ENCODE assay signal across 14 cellular contexts in the genomic region with DNA sequence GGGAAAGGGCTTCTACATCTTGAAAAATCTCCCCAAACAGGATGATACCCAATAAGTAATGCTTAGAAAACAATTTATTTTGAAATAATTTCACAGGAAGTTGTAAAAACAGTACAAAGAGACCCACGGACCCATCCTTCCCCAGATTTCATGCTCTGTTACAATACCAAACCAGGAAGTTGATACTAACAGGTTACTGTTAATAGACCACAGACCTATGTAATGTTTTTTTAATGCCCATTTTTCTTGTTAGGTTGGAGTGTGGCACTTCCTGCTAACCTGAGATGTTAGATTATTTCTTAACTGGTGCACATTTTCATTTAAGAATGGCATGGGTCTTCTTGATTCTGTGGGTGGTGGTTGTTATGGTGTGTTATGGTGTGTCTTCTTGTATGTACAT. TPM values are rescaled to one million over a fixed set of nuclear protein-coding genes. Genes with fewer than 3 reads are reported as not detected.
DNase-seq lines count a peak whose midpoint lies in the region; ATAC-seq and TF ChIP-seq lines count a peak whose summit lies in the region.
"Had no signal": no experiment of that assay in that cellular context is flagged by ENCODE, and none has a peak within 500 bp of the region (broad histone marks: within the 10 kb centered on the region; RNA-seq: fewer than 3 reads in every experiment).

No MANE protein-coding gene starts in this region.

- WGBS in urinary bladder = 59% methylated on average over 1 of the region's 1 CpG

- no peaks in the 10 kb centered on the region; the same call in 1 of the 2 replicates for H3K27me3 Mint-ChIP-seq in WTC11 (ENCODE audit: low read depth)

- H3K9me2 ChIP-seq in OCI-LY1 (ENCODE audit: low read depth, low read length) = no peaks in the 10 kb centered on the region

- TF ChIP-seq CTCF in OCI-LY1 (IDR thresholded peaks at IDR 0.05; ENCODE audit: low read length) = no peak
- no peak for TF ChIP-seq CTCF in WTC11 (IDR thresholded peaks at IDR 0.05)

- H3K4me3 Mint-ChIP-seq in WTC11 = no peak overlapping the region
- H3K4me3 Mint-ChIP-seq: CD14-positive monocyte, neural crest cell had no signal

- H3K4me2 ChIP-seq in OCI-LY1 (ENCODE audit: low read length) = peak overlapping the region; percentile 16; the same call in 1 of the 2 replicates

- H3K9ac ChIP-seq in OCI-LY1 (ENCODE audit: low read length) = no peak overlapping the region; the same call in 1 of the 2 replicates

- ATAC-seq in WTC11 (no peak), GM18520 (IDR thresholded peaks at IDR 0.05; ENCODE audit: unreplicated experiment) (no peak)

- peaks cover 16% of the 10 kb centered on the region for H3K9me3 ChIP-seq in OCI-LY1 (ENCODE audit: low read length)
- H3K9me3 ChIP-seq: SJSA1, testis had no signal

- no peak overlapping the region for H2AFZ ChIP-seq in OCI-LY1 (ENCODE audit: low read length)

- no peaks in the 10 kb centered on the region for H4K20me1 ChIP-seq in OCI-LY1 (ENCODE audit: insufficient read depth, low read length)

- POLR2A ChIA-PET in WTC11 (lab: Charles Lee) = no interaction called here

- H3K36me3 Mint-ChIP-seq in WTC11 = peaks cover 29% of the 10 kb centered on the region

- H3K4me1 Mint-ChIP-seq in WTC11 = peaks cover 9% of the 10 kb centered on the region
- H3K4me1 Mint-ChIP-seq: neural crest cell had no signal

- H3K27ac ChIP-seq in OCI-LY1 (ENCODE audit: low read depth, low read length, poor library complexity, severe bottlenecking) (peak overlapping the region; percentile 82), epithelial cell of prostate (peak overlapping the region; percentile 26), urinary bladder (ENCODE audit: low read depth) (peak overlapping the region; percentile 6)
- H3K27ac ChIP-seq: testis had no signal

- peaks cover 40% of the 10 kb centered on the region for H3K4me1 ChIP-seq in OCI-LY1 (ENCODE audit: insufficient read depth, low read length, severe bottlenecking)
- H3K4me1 ChIP-seq in urinary bladder (ENCODE audit: insufficient read depth) = peaks cover 3% of the 10 kb centered on the region
- H3K4me1 ChIP-seq: testis had no signal

- peak; percentile 1 for DNase-seq in stimulated activated CD4-positive, alpha-beta T cell treated with anti-CD3 and anti-CD28 coated beads, Interleukin-4, amount 100 ng/mL, for 24 hours
- DNase-seq in stimulated activated CD4-positive, alpha-beta T cell treated with anti-CD3 and anti-CD28 coated beads, Interleukin-2, amount 100 ng/mL, for 24 hours = no peak
- DNase-seq in epithelial cell of prostate (ENCODE audit: low read depth, low spot score) (no peak), WTC11 (ENCODE audit: low spot score) (no peak), HCEC 1CT (no peak)
- DNase-seq: NCI-H2107; stimulated activated CD4-positive, alpha-beta T cell treated with anti-CD3 and anti-CD28 coated beads, Interleukin-1b, Interleukin-23, amount 100 ng/mL, for 48 hours; testis had no signal

- H3K27ac Mint-ChIP-seq in WTC11 = no peak overlapping the region

- no peaks in the 10 kb centered on the region for H3F3A ChIP-seq in OCI-LY1 (ENCODE audit: insufficient read depth, low read length)

- H3K4me3 ChIP-seq in OCI-LY1 (ENCODE audit: low read depth, low read length, poor library complexity, severe bottlenecking) (no peak overlapping the region), urinary bladder (ENCODE audit: low read depth, low read length) (no peak overlapping the region)
- H3K4me3 ChIP-seq: SJSA1, testis had no signal

- H3K27me3 ChIP-seq in OCI-LY1 (ENCODE audit: insufficient read depth, low read length) = no peaks in the 10 kb centered on the region
- H3K27me3 ChIP-seq: SJSA1, testis had no signal

- H3K36me3 ChIP-seq in OCI-LY1 (ENCODE audit: insufficient read depth, low read length) = peaks cover 9% of the 10 kb centered on the region; the same call in 1 of the 2 replicates
- H3K36me3 ChIP-seq in urinary bladder (ENCODE audit: insufficient read depth) = no peaks in the 10 kb centered on the region
- H3K36me3 ChIP-seq: SJSA1 had no signal

- 0 out of 2 replicates have a peak, but pooled peaks cover 9% of the 10 kb centered on the region for H3K79me2 ChIP-seq in OCI-LY1 (ENCODE audit: insufficient read depth, low read length)

- H3K9me3 Mint-ChIP-seq in WTC11 = peaks cover 33% of the 10 kb centered on the region

- CTCF ChIA-PET in WTC11 (lab: Charles Lee) = no interaction called here

TF ChIP-seq in WTC11, 78 proteins besides CTCF, POLR2A, EP300 and RAD21:
- no peak for TF ChIP-seq OVOL2 (CRISPR knock-in tag; IDR thresholded peaks at IDR 0.05; ENCODE audit: borderline replicate concordance)
- TF ChIP-seq TP53 (CRISPR knock-in tag; IDR thresholded peaks at IDR 0.05) = no peak
- TF ChIP-seq CREM (CRISPR knock-in tag; IDR thresholded peaks at IDR 0.05) = no peak
- TF ChIP-seq ESRRA (CRISPR knock-in tag; IDR thresholded peaks at IDR 0.05; ENCODE audit: borderline replicate concordance) = no peak
- no peak for TF ChIP-seq ZNF263 (CRISPR knock-in tag; IDR thresholded peaks at IDR 0.05; ENCODE audit: low read depth)

RNA-seq across cellular contexts. Expression of a gene that starts 21.4 kb away (rescaled TPM):
- 49.4 TPM for total RNA-seq in urinary bladder
- 17.0 TPM for polyA plus RNA-seq in urinary bladder
- 43.6 to 52.4 TPM (median 47.7 TPM) in 3 replicates for total RNA-seq in WTC11 (2021)

Comparison
In these comparisons a context has a peak if more than half of its experiments do, and no peak if none do; other contexts are left out.
1. H3K27ac ChIP-seq: peak in every context shown above with its lines; median percentile 82 in OCI-LY1; 26 in epithelial cell of prostate; 6 in urinary bladder.